21 cellular contexts compared by ENCODE assay signal in the genomic region with DNA sequence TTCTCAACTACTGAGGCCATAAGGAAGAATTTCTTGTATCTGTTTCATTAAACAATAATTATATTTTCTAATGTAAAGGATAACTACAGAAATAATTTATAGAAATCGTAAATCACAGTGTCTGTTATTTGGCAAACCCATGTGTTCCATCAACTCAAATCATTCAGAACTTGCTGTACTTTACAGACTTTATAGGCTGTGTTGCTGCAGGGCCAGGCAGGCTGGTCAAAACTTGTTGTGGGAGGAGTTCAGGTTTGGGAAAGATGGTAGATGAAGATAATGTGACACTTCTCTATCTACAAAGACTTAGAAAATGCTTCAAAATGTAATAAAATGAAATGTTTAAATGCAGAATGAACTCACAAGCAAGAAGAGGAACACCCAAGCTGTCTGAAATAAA.
A peak's percentile ranks its signal among the peaks of the same experiment; 100 is the strongest.
DNase-seq lines count a peak whose midpoint lies in the region; ATAC-seq and TF ChIP-seq lines count a peak whose summit lies in the region.
"Had no signal": no experiment of that assay in that cellular context is flagged by ENCODE, and none has a peak within 500 bp of the region (broad histone marks: within the 10 kb centered on the region; RNA-seq: fewer than 3 reads in every experiment).

No MANE protein-coding gene starts in this region.

- H3K4me1 ChIP-seq in foreskin keratinocyte (peaks cover 19% of the 10 kb centered on the region), suprapubic skin (no peaks in the 10 kb centered on the region)
- H3K4me1 ChIP-seq: A549; BE2C; BLaER1 treated with 17β-estradiol and CSF1 and Interleukin-3, amounts not matched to agents 10 nM and 100 nM had no signal

- CTCF ChIA-PET in RWPE1 (lab: Yijun Ruan, JAX), result interaction anchor here (0.6 kb wide), 1 partner anchor 189 kb away, joined by 3 read pairs; no protein-coding TSS in a partner anchor

- no peak for TF ChIP-seq EP300 in suprapubic skin (IDR thresholded peaks at IDR 0.05)

- POLR2A ChIA-PET in RWPE1 (lab: Yijun Ruan, JAX; ENCODE audit: low non-redundant PET), result no interaction called here

- no peak for TF ChIP-seq POLR2A in suprapubic skin (IDR thresholded peaks at IDR 0.05)

- peak; percentile 42 for ATAC-seq in foreskin keratinocyte
- ATAC-seq in HG03196 (IDR thresholded peaks at IDR 0.05; ENCODE audit: unreplicated experiment), result no peak
- ATAC-seq: A549 had no signal

- H3K4me3 ChIP-seq in suprapubic skin, result no peak overlapping the region
- H3K4me3 ChIP-seq: A549; BLaER1 treated with 17β-estradiol and CSF1 and Interleukin-3, amounts not matched to agents 10 nM and 100 nM; HAP-1 had no signal

- DNase-seq in RWPE1 (ENCODE audit: low spot score) (no peak), foreskin keratinocyte (peak; percentile 23 to 40), suprapubic skin (ENCODE audit: low spot score in 2 of 2) (no peak)
- DNase-seq in stimulated activated CD4-positive, alpha-beta T cell treated with anti-CD3 and anti-CD28 coated beads, Interleukin-1b, Interleukin-23, amount 100 ng/mL, for 48 hours, result no peak
- DNase-seq in activated CD8-positive, alpha-beta memory T cell treated with anti-CD3 and anti-CD28 coated beads, Interleukin-2, amount 50 U/mL, for 4 hours, result no peak
- DNase-seq: 8988T; ACHN; AML-193; BE2C; Calu3; CD4-positive, alpha-beta memory T cell; COR-L47; DMS53; DMS79 treated with DMSO at 0.1 percent for 48 hours; GOT3; HFFc6 had no signal

- H3K27me3 ChIP-seq in foreskin keratinocyte (no peaks in the 10 kb centered on the region), suprapubic skin (no peaks in the 10 kb centered on the region)
- H3K27me3 ChIP-seq: BE2C; BLaER1 treated with 17β-estradiol and CSF1 and Interleukin-3, amounts not matched to agents 10 nM and 100 nM had no signal

- H3K36me3 ChIP-seq in suprapubic skin, result no peaks in the 10 kb centered on the region
- H3K36me3 ChIP-seq: BE2C, HAP-1 had no signal

- 56% methylated on average over 1 of the region's 1 CpG for WGBS in suprapubic skin

- peaks cover 13% of the 10 kb centered on the region for H3K9me3 ChIP-seq in suprapubic skin
- H3K9me3 ChIP-seq: BE2C, HAP-1 had no signal

- H3K27ac ChIP-seq in C4-2B, result peak overlapping the region; percentile 28; the same call in 1 of the 2 replicates
- peak overlapping the region; percentile 38; the same call in 1 of the 2 replicates for H3K27ac ChIP-seq in RWPE1
- H3K27ac ChIP-seq in foreskin keratinocyte, result no peak overlapping the region
- peak overlapping the region; percentile 73 for H3K27ac ChIP-seq in suprapubic skin
- H3K27ac ChIP-seq: A549; BLaER1 treated with 17β-estradiol and CSF1 and Interleukin-3, amounts not matched to agents 10 nM and 100 nM had no signal

- TF ChIP-seq CTCF in C4-2B (conservative IDR thresholded peaks at IDR 0.05), result no peak
- no peak for TF ChIP-seq CTCF in RWPE1 (conservative IDR thresholded peaks at IDR 0.05; ENCODE audit: low read depth)
- no peak for TF ChIP-seq CTCF in foreskin keratinocyte (conservative IDR thresholded peaks at IDR 0.05)
- TF ChIP-seq CTCF in suprapubic skin (IDR thresholded peaks at IDR 0.05), result no peak

Comparison
In these comparisons a context has a peak if more than half of its experiments do, and no peak if none do; other contexts are left out.
1. DNase-seq: peak in foreskin keratinocyte (2 of 2); none in RWPE1 (single experiment), suprapubic skin (0 of 2), stimulated activated CD4-positive, alpha-beta T cell treated with anti-CD3 and anti-CD28 coated beads, Interleukin-1b, Interleukin-23, amount 100 ng/mL, for 48 hours (single experiment) and activated CD8-positive, alpha-beta memory T cell treated with anti-CD3 and anti-CD28 coated beads, Interleukin-2, amount 50 U/mL, for 4 hours (single experiment).